14 cellular contexts compared by ENCODE assay signal in genomic region chr3:72628065-72628464, GRCh38.
DNase-seq lines count a peak whose midpoint lies in the region; ATAC-seq and TF ChIP-seq lines count a peak whose summit lies in the region.
"Had no signal": no experiment of that assay in that cellular context is flagged by ENCODE, and none has a peak within 500 bp of the region (broad histone marks: within the 10 kb centered on the region; RNA-seq: fewer than 3 reads in every experiment).

No MANE protein-coding gene starts in this region.

- peak overlapping the region; percentile 10 for H3K27ac Mint-ChIP-seq in activated naive CD4-positive, alpha-beta T cell treated with anti-CD3 and anti-CD28 coated beads, Interleukin-2, amount 50 U/mL, for 24 hours
- peak overlapping the region in 1 of 2 donors; percentile 42 for H3K27ac Mint-ChIP-seq in activated naive CD4-positive, alpha-beta T cell treated with anti-CD3 and anti-CD28 coated beads, Interleukin-2, amount 50 U/mL, for 72 hours
- no peak overlapping the region for H3K27ac Mint-ChIP-seq in endodermal cell
- H3K27ac Mint-ChIP-seq: activated B cell treated with CpG ODN at 0.5 μM for 24 hours had no signal

- whole genome bisulfite sequencing in hepatocyte (ENCODE audit: low lambda C conversion rate, missing lambda C conversion rate) = 68% methylated on average over 6 of the region's 6 CpGs
- WGBS in endodermal cell (ENCODE audit: insufficient coverage in 1 of 2, insufficient read length in 1 of 2), 2 experiments = 86 to 92% methylated on average over 2 to 6 of the region's 6 CpGs

- no peak overlapping the region for H3K4me2 ChIP-seq in hepatocyte

- H4K20me1 ChIP-seq in hepatocyte (ENCODE audit: insufficient read depth, poor library complexity, severe bottlenecking) = no peaks in the 10 kb centered on the region

- H2AFZ ChIP-seq in hepatocyte = no peak overlapping the region

- no peak for DNase-seq in activated naive CD4-positive, alpha-beta T cell treated with anti-CD3 and anti-CD28 coated beads, Interleukin-2, amount 50 U/mL, for 72 hours (ENCODE audit: low spot score in 2 of 2)
- DNase-seq in RWPE2 (ENCODE audit: low spot score) (peak; percentile 92), hepatocyte (ENCODE audit: low spot score) (peak; percentile 44), tibial artery (no peak), DMS114 treated with DMSO at 0.1 percent for 48 hours (lab: John Stamatoyannopoulos, UW; ENCODE audit: unreplicated experiment) (no peak), endodermal cell (no peak)
- DNase-seq: activated B cell treated with CpG ODN at 0.5 μM for 24 hours; activated effector memory CD4-positive, alpha-beta T cell treated with anti-CD3 and anti-CD28 coated beads, Interleukin-2, amount 50 U/mL, for 16 hours; MM.1S; posterior cingulate gyrus; SJCRH30 had no signal

- H3K4me3 Mint-ChIP-seq in activated naive CD4-positive, alpha-beta T cell treated with anti-CD3 and anti-CD28 coated beads, Interleukin-2, amount 50 U/mL, for 24 hours = no peak overlapping the region
- H3K4me3 Mint-ChIP-seq in endodermal cell = no peak overlapping the region
- H3K4me3 Mint-ChIP-seq: activated B cell treated with CpG ODN at 0.5 μM for 24 hours had no signal

- no peaks in the 10 kb centered on the region for H3K36me3 Mint-ChIP-seq in activated naive CD4-positive, alpha-beta T cell treated with anti-CD3 and anti-CD28 coated beads, Interleukin-2, amount 50 U/mL, for 24 hours
- H3K36me3 Mint-ChIP-seq in activated naive CD4-positive, alpha-beta T cell treated with anti-CD3 and anti-CD28 coated beads, Interleukin-2, amount 50 U/mL, for 72 hours = peaks cover 0 to 22% of the 10 kb centered on the region in 2 donors
- no peaks in the 10 kb centered on the region for H3K36me3 Mint-ChIP-seq in endodermal cell (ENCODE audit: low read depth)

- TF ChIP-seq CTCF in RWPE2 (IDR thresholded peaks at IDR 0.05; ENCODE audit: poor library complexity, severe bottlenecking) (no peak), hepatocyte (IDR thresholded peaks at IDR 0.05; ENCODE audit: poor library complexity) (no peak), tibial artery (IDR thresholded peaks at IDR 0.05) (no peak), endodermal cell (conservative IDR thresholded peaks at IDR 0.05) (no peak)

- intact Hi-C loops in tibial artery (cut with DNase I; ENCODE audit: low total_unique reads) = no loop called here

- H3K27me3 ChIP-seq in RWPE2 (ENCODE audit: insufficient read depth, poor library complexity, severe bottlenecking) (no peaks in the 10 kb centered on the region), hepatocyte (no peaks in the 10 kb centered on the region), tibial artery (no peaks in the 10 kb centered on the region), endodermal cell (ENCODE audit: control insufficient read depth, insufficient read depth, low read length, poor library complexity, severe bottlenecking) (no peaks in the 10 kb centered on the region)
- H3K27me3 ChIP-seq: cardiac muscle cell, SJCRH30 had no signal

- no peak for ATAC-seq in activated naive CD4-positive, alpha-beta T cell treated with anti-CD3 and anti-CD28 coated beads, Interleukin-2, amount 50 U/mL, for 72 hours
- ATAC-seq in RWPE2 (ENCODE audit: low read depth) (peak; percentile 78), GM19324 (IDR thresholded peaks at IDR 0.05; ENCODE audit: low FRiP score, unreplicated experiment) (no peak)

- H3K4me3 ChIP-seq in RWPE2 (ENCODE audit: severe bottlenecking) = no peak overlapping the region
- H3K4me3 ChIP-seq in hepatocyte = no peak overlapping the region
- no peak overlapping the region for H3K4me3 ChIP-seq in tibial artery
- no peak overlapping the region for H3K4me3 ChIP-seq in endodermal cell (ENCODE audit: low read length)
- H3K4me3 ChIP-seq: cardiac muscle cell, SJCRH30 had no signal

- H3K79me2 ChIP-seq in hepatocyte = no peaks in the 10 kb centered on the region

- H3K9me3 Mint-ChIP-seq in activated naive CD4-positive, alpha-beta T cell treated with anti-CD3 and anti-CD28 coated beads, Interleukin-2, amount 50 U/mL, for 24 hours = no peaks in the 10 kb centered on the region
- H3K9me3 Mint-ChIP-seq in activated naive CD4-positive, alpha-beta T cell treated with anti-CD3 and anti-CD28 coated beads, Interleukin-2, amount 50 U/mL, for 72 hours = peaks cover 3 to 18% of the 10 kb centered on the region in 2 donors
- peaks cover 9% of the 10 kb centered on the region for H3K9me3 Mint-ChIP-seq in endodermal cell
- H3K9me3 Mint-ChIP-seq: activated B cell treated with CpG ODN at 0.5 μM for 24 hours had no signal

- peaks cover 46% of the 10 kb centered on the region for H3K4me1 ChIP-seq in RWPE2 (ENCODE audit: insufficient read depth, poor library complexity, severe bottlenecking)
- H3K4me1 ChIP-seq in hepatocyte (ENCODE audit: insufficient read depth) = no peaks in the 10 kb centered on the region
- H3K4me1 ChIP-seq in tibial artery = no peaks in the 10 kb centered on the region
- H3K4me1 ChIP-seq in endodermal cell (ENCODE audit: control insufficient read depth, insufficient read depth, low read length) = peaks cover 10% of the 10 kb centered on the region

- no peaks in the 10 kb centered on the region for H3K9me2 ChIP-seq in hepatocyte (replicated peaks; ENCODE audit: insufficient read depth)

- H3K36me3 ChIP-seq in RWPE2 (ENCODE audit: low read depth) (no peaks in the 10 kb centered on the region), hepatocyte (replicated peaks; ENCODE audit: insufficient read depth, low read depth) (no peaks in the 10 kb centered on the region), tibial artery (no peaks in the 10 kb centered on the region), endodermal cell (ENCODE audit: control insufficient read depth, insufficient read depth, low read length) (no peaks in the 10 kb centered on the region)
- H3K36me3 ChIP-seq: cardiac muscle cell, SJCRH30 had no signal

- H3K4me1 Mint-ChIP-seq in activated naive CD4-positive, alpha-beta T cell treated with anti-CD3 and anti-CD28 coated beads, Interleukin-2, amount 50 U/mL, for 24 hours = peaks cover 16% of the 10 kb centered on the region
- H3K4me1 Mint-ChIP-seq in endodermal cell = peaks cover 21% of the 10 kb centered on the region

- peak overlapping the region; percentile 81 for H3K27ac ChIP-seq in RWPE2 (ENCODE audit: poor library complexity, severe bottlenecking)
- H3K27ac ChIP-seq in hepatocyte = no peak overlapping the region
- no peak overlapping the region for H3K27ac ChIP-seq in tibial artery
- no peak overlapping the region for H3K27ac ChIP-seq in endodermal cell (ENCODE audit: low read depth, low read length)
- H3K27ac ChIP-seq: cardiac muscle cell, SJCRH30 had no signal

- H3K9ac ChIP-seq in endodermal cell (ENCODE audit: extremely low read depth, low read length, poor library complexity, severe bottlenecking) = no peak overlapping the region

- no peaks in the 10 kb centered on the region for H3K27me3 Mint-ChIP-seq in activated naive CD4-positive, alpha-beta T cell treated with anti-CD3 and anti-CD28 coated beads, Interleukin-2, amount 50 U/mL, for 24 hours
- no peaks in the 10 kb centered on the region for H3K27me3 Mint-ChIP-seq in endodermal cell (ENCODE audit: insufficient read depth)

- no peaks in the 10 kb centered on the region for H3K9me3 ChIP-seq in RWPE2 (ENCODE audit: severe bottlenecking)
- no peaks in the 10 kb centered on the region for H3K9me3 ChIP-seq in hepatocyte (ENCODE audit: low read depth)
- H3K9me3 ChIP-seq in tibial artery = no peaks in the 10 kb centered on the region
- H3K9me3 ChIP-seq in endodermal cell (ENCODE audit: control insufficient read depth, low read length) = peaks cover 7% of the 10 kb centered on the region
- H3K9me3 ChIP-seq: SJCRH30 had no signal

Comparison
In these comparisons a context has a peak if more than half of its experiments do, and no peak if none do; other contexts are left out.
1. DNase-seq: peak in RWPE2 (single experiment) and hepatocyte (single experiment); none in activated naive CD4-positive, alpha-beta T cell treated with anti-CD3 and anti-CD28 coated beads, Interleukin-2, amount 50 U/mL, for 72 hours (0 of 2), tibial artery (0 of 2), DMS114 treated with DMSO at 0.1 percent for 48 hours (single experiment) and endodermal cell (single experiment).